17 cellular contexts compared by ENCODE assay signal in the genomic region with DNA sequence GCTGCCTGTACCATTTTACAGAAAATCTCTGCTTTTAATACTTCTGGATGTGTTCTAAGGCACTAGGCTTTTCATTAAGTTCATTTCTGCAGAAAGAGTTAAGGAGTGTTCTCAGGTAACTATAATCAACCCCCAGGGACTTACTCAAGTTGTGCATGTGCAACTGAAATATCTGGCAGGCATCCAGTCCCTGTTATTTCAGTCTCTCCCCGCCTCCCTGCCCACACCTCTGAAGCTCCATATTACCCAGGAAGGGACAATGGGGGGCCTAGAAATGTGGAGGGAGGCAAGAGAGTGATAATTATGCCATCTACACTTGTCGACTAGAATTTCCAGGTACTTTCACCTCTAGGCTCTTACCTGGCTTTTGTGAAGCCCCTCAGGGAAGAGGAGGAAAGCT.
"Had no signal": no experiment of that assay in that cellular context is flagged by ENCODE, and none has a peak within 500 bp of the region (broad histone marks: within the 10 kb centered on the region; RNA-seq: fewer than 3 reads in every experiment).

No MANE protein-coding gene starts in this region.

- DNase-seq: activated CD4-positive, alpha-beta memory T cell treated with anti-CD3 and anti-CD28 coated beads, Interleukin-2, amount 10 ng/mL, durations not matched to agents 7 days and 5 days; activated CD4-positive, alpha-beta T cell treated with anti-CD3 and anti-CD28 coated beads, Interleukin-2, amount 10 ng/mL, durations not matched to agents 24 days and 14 days; activated effector memory CD4-positive, alpha-beta T cell treated with anti-CD3 and anti-CD28 coated beads, Interleukin-2, amount 50 U/mL, for 16 hours; activated T-cell treated with anti-CD3 and anti-CD28 coated beads, Interleukin-2, amount 50 U/mL, for 72 hours; aorta; dermis blood vessel endothelial cell; effector CD8-positive, alpha-beta T cell; foreskin melanocyte; natural killer cell; stimulated activated CD4-positive, alpha-beta T cell treated with anti-CD3 and anti-CD28 coated beads, Interleukin-2, amount 100 ng/mL, for 48 hours; stimulated activated naive CD4-positive, alpha-beta T cell treated with Interleukin-2 at 50 U/mL for 16 hours; upper lobe of left lung had no signal

- H3K4me1 ChIP-seq: prostate gland had no signal

- H3K27ac ChIP-seq: prostate gland, thoracic aorta, upper lobe of left lung had no signal

- H3K36me3 ChIP-seq: prostate gland, thoracic aorta, upper lobe of left lung had no signal

- H3K9me3 ChIP-seq: prostate gland, thoracic aorta, upper lobe of left lung had no signal

- H3K4me3 ChIP-seq: lung, prostate gland, thoracic aorta, upper lobe of left lung had no signal

- ATAC-seq: esophagus mucosa, left lobe of liver, natural killer cell had no signal

- H3K27me3 ChIP-seq: upper lobe of left lung had no signal
